In the genomic region with DNA sequence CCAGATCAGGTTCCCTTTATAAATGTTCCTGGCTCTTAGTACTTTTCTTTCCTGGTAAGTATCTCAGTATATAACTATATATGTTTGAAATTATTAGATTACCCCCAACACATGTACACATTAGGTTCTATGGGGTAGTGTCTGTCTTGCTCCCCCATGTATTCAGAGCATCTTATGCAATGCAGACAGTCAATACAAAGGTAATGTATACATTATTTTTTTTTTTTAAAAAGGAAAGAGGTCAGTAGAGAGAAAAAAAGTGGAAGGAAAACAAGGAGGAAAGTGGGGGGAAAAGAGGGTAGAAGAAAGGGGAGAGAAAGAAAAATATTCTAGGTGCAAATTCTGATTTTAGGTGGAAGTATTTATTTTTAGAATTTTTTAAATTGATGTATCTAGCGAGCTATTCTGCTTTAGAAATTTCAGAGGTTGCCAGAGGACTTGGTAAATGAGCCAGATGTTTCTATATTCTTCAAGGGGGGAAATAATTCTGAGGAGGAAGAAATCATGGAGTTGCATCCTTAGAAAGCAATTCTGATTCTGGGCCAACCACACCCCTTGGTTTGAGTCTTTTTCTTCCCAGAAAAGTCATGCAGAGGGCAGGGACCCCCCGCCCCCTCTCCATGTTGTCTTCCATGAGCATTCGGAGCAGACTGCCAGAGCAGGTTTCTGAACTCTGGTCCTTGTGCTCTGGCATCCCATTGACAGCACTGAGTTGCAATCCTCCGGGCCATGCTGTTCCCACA, we compare ENCODE assay signal across 8 cellular contexts.
"Had no signal": no experiment of that assay in that cellular context is flagged by ENCODE, and none has a peak within 500 bp of the region (broad histone marks: within the 10 kb centered on the region; RNA-seq: fewer than 3 reads in every experiment).

No MANE protein-coding gene starts in this region.

- ATAC-seq: HCT116 had no signal

- H3K27ac Mint-ChIP-seq: IgD-negative memory B cell had no signal

- H3K4me3 ChIP-seq: HAP-1 had no signal

- DNase-seq: GOT3, H7, Karpas-422, KBM-7 had no signal

- H3K4me1 Mint-ChIP-seq: IgD-negative memory B cell had no signal

- H3K4me2 ChIP-seq: KMS-11 had no signal

- H3K36me3 ChIP-seq: HAP-1 had no signal

- H3K9ac ChIP-seq: KMS-11 had no signal

- H3K4me3 Mint-ChIP-seq: IgD-negative memory B cell had no signal

- H3K36me3 Mint-ChIP-seq: IgD-negative memory B cell had no signal

- H3K4me1 ChIP-seq: HAP-1 had no signal

- H3K9me3 ChIP-seq: HAP-1 had no signal

- H3K27ac ChIP-seq: KMS-11 had no signal
